Comparison of ENCODE assay signal across 23 cellular contexts in the genomic region with DNA sequence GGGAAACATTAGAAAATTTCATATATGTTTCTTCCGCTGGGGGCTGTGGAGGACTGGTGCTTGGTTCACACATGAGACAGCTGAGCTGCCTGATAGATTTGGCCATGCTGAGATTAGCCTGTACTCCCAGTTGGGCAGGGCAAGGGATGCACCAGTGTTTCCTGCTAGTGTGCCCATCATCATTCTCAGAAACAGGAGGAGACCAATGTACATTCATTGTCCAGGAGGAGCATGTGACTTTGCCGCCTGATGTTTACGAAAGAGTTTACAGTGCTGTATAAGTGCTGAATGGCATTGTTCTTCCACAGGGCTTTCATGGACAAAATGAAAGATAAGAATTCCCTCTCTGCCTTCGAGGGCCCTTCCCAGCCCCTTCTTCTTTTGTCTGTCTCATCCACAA.
A peak's percentile ranks its signal among the peaks of the same experiment; 100 is the strongest.
DNase-seq lines count a peak whose midpoint lies in the region; FAIRE-seq and TF ChIP-seq lines count a peak whose summit lies in the region.
"Had no signal": no experiment of that assay in that cellular context is flagged by ENCODE, and none has a peak within 500 bp of the region (broad histone marks: within the 10 kb centered on the region; RNA-seq: fewer than 3 reads in every experiment).

No MANE protein-coding gene starts in this region.

- no peaks in the 10 kb centered on the region for H3K27me3 Mint-ChIP-seq in activated naive CD4-positive, alpha-beta T cell treated with anti-CD3 and anti-CD28 coated beads, Interleukin-2, amount 10 ng/mL, durations not matched to agents 7 days and 5 days
- H3K27me3 Mint-ChIP-seq: stimulated activated naive CD8-positive, alpha-beta T cell treated with anti-CD3 and anti-CD28 coated beads, Interleukin-15, amount 100 ng/mL, for 72 hours had no signal

- no peaks in the 10 kb centered on the region for H3K4me1 Mint-ChIP-seq in activated naive CD4-positive, alpha-beta T cell treated with anti-CD3 and anti-CD28 coated beads, Interleukin-2, amount 10 ng/mL, durations not matched to agents 7 days and 5 days
- H3K4me1 Mint-ChIP-seq: activated CD4-positive, alpha-beta T cell treated with anti-CD3 and anti-CD28 coated beads for 36 hours; natural killer cell; stimulated activated naive CD8-positive, alpha-beta T cell treated with anti-CD3 and anti-CD28 coated beads, Interleukin-15, amount 100 ng/mL, for 72 hours had no signal

- no peak overlapping the region for H2AFZ ChIP-seq in endothelial cell of umbilical vein (ENCODE audit: low read depth, low read length)
- H2AFZ ChIP-seq: parathyroid adenoma had no signal

- TF ChIP-seq POLR2A in endothelial cell of umbilical vein (IDR thresholded peaks at IDR 0.05; ENCODE audit: low read depth, low read length) (no peak), prostate gland (IDR thresholded peaks at IDR 0.05) (no peak)

- dilution Hi-C loops in endothelial cell of umbilical vein (cut with MboI; ENCODE audit: extremely low pct_ligation_motif_present, low sequenced_read_pairs): no loop called here

- POLR2A ChIA-PET in endothelial cell of umbilical vein (lab: Charles Lee): no interaction called here

- H3K9me3 Mint-ChIP-seq in activated naive CD4-positive, alpha-beta T cell treated with anti-CD3 and anti-CD28 coated beads, Interleukin-2, amount 10 ng/mL, durations not matched to agents 7 days and 5 days: no peaks in the 10 kb centered on the region
- H3K9me3 Mint-ChIP-seq: activated naive CD8-positive, alpha-beta T cell treated with anti-CD3 and anti-CD28 coated beads, Interleukin-2, amount 10 ng/mL, durations not matched to agents 7 days and 5 days; natural killer cell; stimulated activated naive CD8-positive, alpha-beta T cell treated with anti-CD3 and anti-CD28 coated beads, Interleukin-15, amount 100 ng/mL, for 72 hours had no signal

- no peak overlapping the region for H3K4me3 ChIP-seq in endothelial cell of umbilical vein (replicated peaks in 1 of 3; ENCODE audit: insufficient read depth in 1 of 3, low read depth in 1 of 3, low read length in 3 of 3)
- no peak overlapping the region for H3K4me3 ChIP-seq in prostate gland
- H3K4me3 ChIP-seq: BLaER1 treated with 17β-estradiol and CSF1 and Interleukin-3, amounts not matched to agents 10 nM and 100 nM; SK-N-MC; skin epidermis had no signal

- H3K36me3 ChIP-seq in endothelial cell of umbilical vein (ENCODE audit: control insufficient read depth in 2 of 2, extremely low read depth in 1 of 2, insufficient read depth in 2 of 2, low read length in 2 of 2) (no peaks in the 10 kb centered on the region), prostate gland (no peaks in the 10 kb centered on the region)
- H3K36me3 ChIP-seq: BLaER1 treated with 17β-estradiol and CSF1 and Interleukin-3, amounts not matched to agents 10 nM and 100 nM had no signal

- no peaks in the 10 kb centered on the region for H3K79me2 ChIP-seq in endothelial cell of umbilical vein (ENCODE audit: control insufficient read depth, insufficient read depth, low read length)
- H3K79me2 ChIP-seq: parathyroid adenoma had no signal

- 72% methylated on average over 4 of the region's 4 CpGs for WGBS in prostate gland

- CTCF ChIA-PET in endothelial cell of umbilical vein (lab: Charles Lee): interaction anchor here (1.2 to 2.7 kb wide), 2 partner anchors 9 to 310 kb away, joined by 3 to 10 read pairs; no protein-coding TSS in a partner anchor
- CTCF ChIA-PET in activated naive CD4-positive, alpha-beta T cell treated with anti-CD3 and anti-CD28 coated beads, Interleukin-2, amount 10 ng/mL, durations not matched to agents 7 days and 5 days (lab: Charles Lee): interaction anchor here (1.0 to 1.2 kb wide), 2 partner anchors 14 to 453 kb away, joined by 3 to 5 read pairs; no protein-coding TSS in a partner anchor

- H3K4me3 Mint-ChIP-seq in activated naive CD4-positive, alpha-beta T cell treated with anti-CD3 and anti-CD28 coated beads, Interleukin-2, amount 10 ng/mL, durations not matched to agents 7 days and 5 days: no peak overlapping the region
- H3K4me3 Mint-ChIP-seq: activated CD4-positive, alpha-beta T cell treated with anti-CD3 and anti-CD28 coated beads for 36 hours; activated naive CD8-positive, alpha-beta T cell treated with anti-CD3 and anti-CD28 coated beads, Interleukin-2, amount 10 ng/mL, durations not matched to agents 7 days and 5 days; natural killer cell; stimulated activated naive CD8-positive, alpha-beta T cell treated with anti-CD3 and anti-CD28 coated beads, Interleukin-15, amount 100 ng/mL, for 72 hours had no signal

- no peaks in the 10 kb centered on the region for H4K20me1 ChIP-seq in endothelial cell of umbilical vein (replicated peaks; ENCODE audit: control insufficient read depth, extremely low read depth, insufficient read depth, low read length)
- H4K20me1 ChIP-seq: BLaER1 treated with 17β-estradiol and CSF1 and Interleukin-3, amounts not matched to agents 10 nM and 100 nM had no signal

- H3K4me1 ChIP-seq in endothelial cell of umbilical vein (ENCODE audit: control insufficient read depth, extremely low read depth, insufficient read depth, low read length): peaks cover 63% of the 10 kb centered on the region
- H3K4me1 ChIP-seq in prostate gland (replicated peaks): peaks cover 8% of the 10 kb centered on the region
- H3K4me1 ChIP-seq: parathyroid adenoma had no signal

- intact Hi-C loops in endothelial cell of umbilical vein (cut with micrococcal nuclease) (loop anchor here (5.0 kb wide), 1 partner anchor 143 kb away; no protein-coding TSS in a partner anchor), prostate gland (cut with DNase I) (no loop called here), posterior cingulate gyrus (cut with DNase I) (no loop called here)

- FAIRE-seq in endothelial cell of umbilical vein (lab: Jason Lieb, UNC): no peak
- FAIRE-seq: A204.1, kidney had no signal

- no peaks in the 10 kb centered on the region for H3K27me3 ChIP-seq in endothelial cell of umbilical vein (ENCODE audit: control insufficient read depth in 2 of 2, insufficient read depth in 2 of 2, low read length in 2 of 2)
- H3K27me3 ChIP-seq in prostate gland (replicated peaks; ENCODE audit: insufficient read depth): no peaks in the 10 kb centered on the region
- H3K27me3 ChIP-seq: BLaER1 treated with 17β-estradiol and CSF1 and Interleukin-3, amounts not matched to agents 10 nM and 100 nM; foreskin keratinocyte had no signal

- no peak overlapping the region for H3K27ac Mint-ChIP-seq in activated naive CD4-positive, alpha-beta T cell treated with anti-CD3 and anti-CD28 coated beads, Interleukin-2, amount 10 ng/mL, durations not matched to agents 7 days and 5 days
- H3K27ac Mint-ChIP-seq: activated CD4-positive, alpha-beta T cell treated with anti-CD3 and anti-CD28 coated beads for 36 hours; activated naive CD8-positive, alpha-beta T cell treated with anti-CD3 and anti-CD28 coated beads, Interleukin-2, amount 10 ng/mL, durations not matched to agents 7 days and 5 days; natural killer cell; stimulated activated naive CD8-positive, alpha-beta T cell treated with anti-CD3 and anti-CD28 coated beads, Interleukin-15, amount 100 ng/mL, for 72 hours had no signal

- no TSS peak for BruUV-seq in endothelial cell of umbilical vein (replicated peaks; lab: Mats Ljungman, UMichigan)

- no peak overlapping the region for H3K4me2 ChIP-seq in endothelial cell of umbilical vein (ENCODE audit: insufficient read depth, low read length)
- H3K4me2 ChIP-seq: BLaER1 treated with 17β-estradiol and CSF1 and Interleukin-3, amounts not matched to agents 10 nM and 100 nM had no signal

- no peak overlapping the region for H3K9ac ChIP-seq in endothelial cell of umbilical vein (replicated peaks; ENCODE audit: extremely low read depth, insufficient read depth, low read length)
- H3K9ac ChIP-seq: BLaER1 treated with 17β-estradiol and CSF1 and Interleukin-3, amounts not matched to agents 10 nM and 100 nM; parathyroid adenoma had no signal

- H3K27ac ChIP-seq in endothelial cell of umbilical vein (ENCODE audit: insufficient read depth, low read depth, low read length): peak overlapping the region; percentile 89
- no peak overlapping the region for H3K27ac ChIP-seq in prostate gland
- H3K27ac ChIP-seq: BLaER1 treated with 17β-estradiol and CSF1 and Interleukin-3, amounts not matched to agents 10 nM and 100 nM; parathyroid adenoma; SK-N-MC had no signal

- H3K9me1 ChIP-seq in endothelial cell of umbilical vein (replicated peaks; ENCODE audit: control insufficient read depth, extremely low read depth, insufficient read depth, low read length): no peaks in the 10 kb centered on the region

- DNase-seq in DMS153 (lab: John Stamatoyannopoulos, UW) (peak; percentile 21), DMS153 treated with DMSO at 0.1 percent for 48 hours (lab: John Stamatoyannopoulos, UW; ENCODE audit: unreplicated experiment) (no peak), NCI-H69 (lab: John Stamatoyannopoulos, UW) (peak; percentile 76), endothelial cell of umbilical vein (ENCODE audit: low read depth, low spot score) (peak; percentile 32), prostate gland (ENCODE audit: low spot score) (peak; percentile 55), posterior cingulate gyrus (no peak), NCI-H2029 treated with DMSO at 0.1 percent for 48 hours (lab: John Stamatoyannopoulos, UW) (no peak)
- DNase-seq in activated naive CD4-positive, alpha-beta T cell treated with anti-CD3 and anti-CD28 coated beads, Interleukin-2, amount 10 ng/mL, durations not matched to agents 7 days and 5 days: no peak
- DNase-seq: activated CD4-positive, alpha-beta T cell treated with anti-CD3 and anti-CD28 coated beads for 36 hours; activated naive CD8-positive, alpha-beta T cell treated with anti-CD3 and anti-CD28 coated beads, Interleukin-2, amount 10 ng/mL, durations not matched to agents 7 days and 5 days; HCEC 1CT; kidney; natural killer cell; NCI-H1930; NCI-H524 treated with DMSO at 0.1 percent for 48 hours; stimulated activated CD4-positive, alpha-beta T cell treated with anti-CD3 and anti-CD28 coated beads, Interleukin-2, amount 100 ng/mL, for 48 hours; stimulated activated naive CD8-positive, alpha-beta T cell treated with anti-CD3 and anti-CD28 coated beads, Interleukin-15, amount 100 ng/mL, for 72 hours had no signal

- H3K9me3 ChIP-seq in endothelial cell of umbilical vein (replicated peaks; ENCODE audit: control insufficient read depth, insufficient read depth, low read length): no peaks in the 10 kb centered on the region
- no peaks in the 10 kb centered on the region for H3K9me3 ChIP-seq in prostate gland
- H3K9me3 ChIP-seq: BLaER1 treated with 17β-estradiol and CSF1 and Interleukin-3, amounts not matched to agents 10 nM and 100 nM had no signal

- H3K36me3 Mint-ChIP-seq in activated naive CD4-positive, alpha-beta T cell treated with anti-CD3 and anti-CD28 coated beads, Interleukin-2, amount 10 ng/mL, durations not matched to agents 7 days and 5 days: no peaks in the 10 kb centered on the region
- H3K36me3 Mint-ChIP-seq: activated naive CD8-positive, alpha-beta T cell treated with anti-CD3 and anti-CD28 coated beads, Interleukin-2, amount 10 ng/mL, durations not matched to agents 7 days and 5 days; natural killer cell had no signal

- no peak for TF ChIP-seq CTCF in endothelial cell of umbilical vein (IDR thresholded peaks at IDR 0.05; ENCODE audit: extremely low read depth in 1 of 2, insufficient read depth in 1 of 2, low read depth in 1 of 2, low read length in 2 of 2)
- no peak for TF ChIP-seq CTCF in prostate gland (IDR thresholded peaks at IDR 0.05)

TF ChIP-seq in endothelial cell of umbilical vein, 7 proteins besides CTCF, POLR2A, EP300 and RAD21 (continues in another document):
- TF ChIP-seq GATA2 (IDR thresholded peaks at IDR 0.05; ENCODE audit: insufficient read depth, insufficient read length, low read depth, low read length): no peak

Comparison
In these comparisons a context has a peak if more than half of its experiments do, and no peak if none do; other contexts are left out.
1. DNase-seq: peak in DMS153 (single experiment), NCI-H69 (single experiment), endothelial cell of umbilical vein (single experiment) and prostate gland (single experiment); none in DMS153 treated with DMSO at 0.1 percent for 48 hours (single experiment), posterior cingulate gyrus (0 of 10), NCI-H2029 treated with DMSO at 0.1 percent for 48 hours (single experiment) and activated naive CD4-positive, alpha-beta T cell treated with anti-CD3 and anti-CD28 coated beads, Interleukin-2, amount 10 ng/mL, durations not matched to agents 7 days and 5 days (single experiment).